ENCODE assay signal across 8 cellular contexts in genomic region chr1:224616761-224617409, GRCh38. TPM values are rescaled to one million over a fixed set of nuclear protein-coding genes. Genes with fewer than 3 reads are reported as not detected.
A peak's percentile ranks its signal among the peaks of the same experiment; 100 is the strongest.
DNase-seq lines count a peak whose midpoint lies in the region; ATAC-seq, FAIRE-seq and TF ChIP-seq lines count a peak whose summit lies in the region.

No MANE protein-coding gene starts in this region.

- H3K23ac ChIP-seq in H1 (ENCODE audit: insufficient read length) = no peak overlapping the region

- TF ChIP-seq POLR2A in H1 (IDR thresholded peaks at IDR 0.05; ENCODE audit: control extremely low read depth in 1 of 2, low read depth in 2 of 2, low read length in 2 of 2) = no peak

- H4K20me1 ChIP-seq in PC-9 (ENCODE audit: insufficient read depth) = peaks cover 16% of the 10 kb centered on the region
- peaks cover 0 to 5% of the 10 kb centered on the region in 2 experiments for H4K20me1 ChIP-seq in H1 (replicated peaks in 1 of 2; ENCODE audit: control insufficient read depth in 1 of 2, insufficient read depth in 2 of 2, low read length in 2 of 2)

- H3K4me2 ChIP-seq in PC-9 (peak overlapping the region; percentile 93), H1 (ENCODE audit: insufficient read depth in 1 of 2, low read depth in 2 of 2, low read length in 2 of 2) (peak overlapping the region; percentile 92 to 96)

- no TSS peak for BruUV-seq in PC-9 (replicated peaks; lab: Mats Ljungman, UMichigan)

- FAIRE-seq in H1 (lab: Jason Lieb, UNC) = no peak

- CTCF ChIA-PET in PC-9 (lab: Charles Lee) = interaction anchor here (0.6 to 0.7 kb wide), 2 partner anchors 9 to 23 kb away, joined by 3 read pairs; no protein-coding TSS in a partner anchor
- CTCF ChIA-PET in H1 (lab: Charles Lee; ENCODE audit: partially characterized antibody) = interaction anchor here (0.7 to 2.4 kb wide), 11 partner anchors 11 to 306 kb away, joined by 3 to 13 read pairs (median 5); no protein-coding TSS in a partner anchor

- TF ChIP-seq CTCF in PC-9 (conservative IDR thresholded peaks at IDR 0.05) = no peak
- no peak for TF ChIP-seq CTCF in H1 (IDR thresholded peaks at IDR 0.05; ENCODE audit: control extremely low read depth in 1 of 3, insufficient read depth in 1 of 3, low read depth in 1 of 3, low read length in 3 of 3)
- TF ChIP-seq CTCF in psoas muscle (IDR thresholded peaks at IDR 0.05) = no peak

- TF ChIP-seq EP300 in H1 (IDR thresholded peaks at IDR 0.05; ENCODE audit: borderline replicate concordance in 1 of 2, low read depth in 2 of 2, low read length in 2 of 2) = no peak

- H2AK5ac ChIP-seq in H1 (ENCODE audit: low read depth, low read length) = 0 out of 2 replicates have a peak overlapping the region, but pooled peaks have one; percentile 2

- peak overlapping the region; percentile 70 for H3K56ac ChIP-seq in H1 (replicated peaks; ENCODE audit: insufficient read length, low read depth, low read length)

- peaks cover 56% of the 10 kb centered on the region for H3K79me2 ChIP-seq in PC-9 (ENCODE audit: low read depth)
- H3K79me2 ChIP-seq in H1 (ENCODE audit: control insufficient read depth in 1 of 2, insufficient read depth in 2 of 2, low read length in 2 of 2) = no peaks in the 10 kb centered on the region

- H2BK15ac ChIP-seq in H1 (ENCODE audit: low read length) = no peak overlapping the region

- H3K27ac ChIP-seq in PC-9 = no peak overlapping the region
- H3K27ac ChIP-seq in H1 (ENCODE audit: low read depth, low read length) = no peak overlapping the region
- H3K27ac ChIP-seq in psoas muscle = no peak overlapping the region

- H2AFZ ChIP-seq in PC-9 = peak overlapping the region; percentile 94
- H2AFZ ChIP-seq in H1 (ENCODE audit: low read length) = peak overlapping the region; percentile 31

- WGBS in H1 (ENCODE audit: extremely low coverage in 1 of 2, insufficient coverage in 1 of 2, insufficient read length in 1 of 2, insufficient replicate concordance in 2 of 2, low coverage in 1 of 2, low lambda C conversion rate in 2 of 2, missing lambda C conversion rate in 1 of 2), 2 experiments = 3% methylated on average over 52 of the region's 52 CpGs; no CpG with 5 or more reads in 1 of the 2 experiments
- WGBS in psoas muscle, 3 donors = 1 to 2% (median 2%) methylated on average over 52 of the region's 52 CpGs

- DNase-seq in PC-9 = no peak
- DNase-seq in H1 (ENCODE audit: low read depth in 1 of 2, low spot score in 2 of 2) = peak in 1 of 2 experiments; percentile 69
- DNase-seq in psoas muscle = no peak
- DNase-seq in A172 (ENCODE audit: low spot score) = no peak
- no peak for DNase-seq in Kasumi-1 (lab: John Stamatoyannopoulos, UW)
- DNase-seq in EL = no peak

- peaks cover 22% of the 10 kb centered on the region for H3K23me2 ChIP-seq in H1 (ENCODE audit: low read depth, low read length)

- POLR2A ChIA-PET in PC-9 (lab: Charles Lee; ENCODE audit: unreplicated experiment) (interaction anchor here (0.8 kb wide), 1 partner anchor 78 kb away, joined by 5 read pairs; no protein-coding TSS in a partner anchor), H1 (lab: Charles Lee; ENCODE audit: partially characterized antibody) (interaction anchor here (0.8 to 3.1 kb wide), 4 partner anchors 9 to 26 kb away, joined by 3 to 17 read pairs (median 5); no protein-coding TSS in a partner anchor)

- intact Hi-C loops in PC-9 (cut with micrococcal nuclease; ENCODE audit: unreplicated experiment) (loop anchor here (1.0 to 5.0 kb wide), 3 partner anchors 20 to 104 kb away; no protein-coding TSS in a partner anchor), psoas muscle (cut with DNase I) (loop anchor here in 1 of 2 donors (10.0 kb wide), 1 partner anchor 102 kb away; no protein-coding TSS in a partner anchor)

- H2BK5ac ChIP-seq in H1 (ENCODE audit: low read depth, low read length) = no peak overlapping the region

- no peak overlapping the region for H3K14ac ChIP-seq in H1 (ENCODE audit: insufficient read length)

- 0 out of 2 replicates have a peak overlapping the region, but pooled peaks have one; percentile 66 for H2BK20ac ChIP-seq in H1 (ENCODE audit: low read length)

- H3K79me1 ChIP-seq in H1 (ENCODE audit: low read depth, low read length) = no peaks in the 10 kb centered on the region

- peak overlapping the region; percentile 87 for H3K4me3 ChIP-seq in PC-9
- H3K4me3 ChIP-seq in H1 (ENCODE audit: extremely low read depth in 1 of 4, insufficient read depth in 2 of 4, low read depth in 3 of 4, low read length in 4 of 4) = peak overlapping the region; percentile 25 to 65 (median 54)
- H3K4me3 ChIP-seq in psoas muscle = peak overlapping the region; percentile 78

- peak overlapping the region; percentile 20 for H4K91ac ChIP-seq in H1 (replicated peaks; ENCODE audit: insufficient read length, low read length)

- peak overlapping the region; percentile 79; the same call in 1 of the 2 replicates for H3K18ac ChIP-seq in H1 (ENCODE audit: extremely low read depth, low read length)

- H3K9ac ChIP-seq in ES-I3 (ENCODE audit: low read depth, low read length) (peak overlapping the region; percentile 64), H1 (replicated peaks in 1 of 4; ENCODE audit: extremely low read depth in 1 of 4, low read depth in 3 of 4, low read length in 3 of 4) (no peak overlapping the region; a peak in 1 of 7 replicates)

- H3F3A ChIP-seq in PC-9 (ENCODE audit: insufficient read depth, low read depth) = peaks cover 11% of the 10 kb centered on the region; the same call in 1 of the 2 replicates

- no peaks in the 10 kb centered on the region for H3K9me2 ChIP-seq in PC-9 (ENCODE audit: insufficient read depth)

- no peak overlapping the region for H2BK120ac ChIP-seq in H1 (replicated peaks; ENCODE audit: low read depth, low read length)

- no peaks in the 10 kb centered on the region; the same call in 1 of the 2 replicates for H3K4me1 ChIP-seq in ES-I3 (ENCODE audit: insufficient read depth, low read length)
- H3K4me1 ChIP-seq in PC-9 (replicated peaks; ENCODE audit: insufficient read depth) = peaks cover 38% of the 10 kb centered on the region
- H3K4me1 ChIP-seq in H1 (replicated peaks in 1 of 4; ENCODE audit: control insufficient read depth in 3 of 4, insufficient read depth in 4 of 4, low read length in 3 of 4) = peaks cover 0 to 15% (median 11%) of the 10 kb centered on the region in 4 experiments; a peak in 6 of 7 replicates
- H3K4me1 ChIP-seq in psoas muscle = peaks cover 10% of the 10 kb centered on the region

- no peaks in the 10 kb centered on the region for H3K36me3 ChIP-seq in ES-I3 (ENCODE audit: insufficient read depth, low read length)
- no peaks in the 10 kb centered on the region for H3K36me3 ChIP-seq in PC-9 (ENCODE audit: low read depth)
- H3K36me3 ChIP-seq in H1 (ENCODE audit: control insufficient read depth in 2 of 4, insufficient read depth in 4 of 4, low read length in 3 of 4) = no peaks in the 10 kb centered on the region
- no peaks in the 10 kb centered on the region for H3K36me3 ChIP-seq in psoas muscle (ENCODE audit: insufficient read depth in 1 of 2, low read depth in 1 of 2)

- peak overlapping the region; percentile 68; the same call in 1 of the 2 replicates for H2BK12ac ChIP-seq in H1 (ENCODE audit: low read depth, low read length)

- no peak overlapping the region for H4K5ac ChIP-seq in H1 (ENCODE audit: insufficient read length, low read depth, low read length)

- no peaks in the 10 kb centered on the region; the same call in 1 of the 2 replicates for H3K9me3 ChIP-seq in ES-I3 (ENCODE audit: control insufficient read depth, insufficient read depth, low read length)
- no peaks in the 10 kb centered on the region for H3K9me3 ChIP-seq in PC-9 (ENCODE audit: insufficient read depth, low read depth)
- peaks cover 3 to 4% of the 10 kb centered on the region in 2 experiments for H3K9me3 ChIP-seq in H1 (ENCODE audit: insufficient read depth in 2 of 2, low read depth in 1 of 2, low read length in 1 of 2)
- H3K9me3 ChIP-seq in psoas muscle = no peaks in the 10 kb centered on the region

- H3K4ac ChIP-seq in H1 (replicated peaks; ENCODE audit: insufficient read length, low read depth, low read length) = no peak overlapping the region

- ATAC-seq in psoas muscle (peak in 1 of 4 donors; percentile 37), HG02885 (IDR thresholded peaks at IDR 0.05; ENCODE audit: poor library complexity, unreplicated experiment) (no peak)

- no peak for TF ChIP-seq RAD21 in H1 (IDR thresholded peaks at IDR 0.05 in 1 of 2, conservative IDR thresholded peaks at IDR 0.05 in 1 of 2; ENCODE audit: low read depth in 2 of 2, low read length in 2 of 2)

- H3K27me3 ChIP-seq in PC-9 (ENCODE audit: insufficient read depth, low read depth) (no peaks in the 10 kb centered on the region), H1 (replicated peaks in 1 of 4; ENCODE audit: control insufficient read depth in 3 of 4, extremely low read depth in 1 of 4, insufficient read depth in 3 of 4, low read length in 3 of 4) (peaks cover 39 to 68% (median 55%) of the 10 kb centered on the region in 4 experiments), psoas muscle (ENCODE audit: insufficient read depth in 3 of 3, low read length in 2 of 3) (peaks cover 0 to 53% (median 14%) of the 10 kb centered on the region in 3 donors)

- 0 out of 2 replicates have a peak overlapping the region, but pooled peaks have one; percentile 77 for H4K8ac ChIP-seq in H1 (ENCODE audit: extremely low read depth, insufficient read depth, low read length)

TF ChIP-seq in H1, 55 proteins besides CTCF, POLR2A, EP300 and RAD21 (continues in another document):
- TF ChIP-seq SRF (IDR thresholded peaks at IDR 0.05; ENCODE audit: low read depth, low read length) = no peak
- no peak; the same call in 1 of the 2 replicates for TF ChIP-seq SUZ12 (IDR thresholded peaks at IDR 0.05; ENCODE audit: low read length)
- no peak for TF ChIP-seq TEAD4 (IDR thresholded peaks at IDR 0.05; ENCODE audit: low read depth, low read length)
- no peak for TF ChIP-seq ASH2L (IDR thresholded peaks at IDR 0.05; ENCODE audit: low read length)
- TF ChIP-seq TCF12 (IDR thresholded peaks at IDR 0.05; ENCODE audit: low read depth, low read length) = no peak

RNA-seq across cellular contexts. Expression of gene CNIH3, which starts 0.8 kb away (rescaled TPM):
- 7.4 and 8.4 TPM in 2 replicates for total RNA-seq in PC-9 (2021)
- 4.4 and 5.6 TPM in 2 replicates for total RNA-seq in H1 (2021; fragmentation: NEBNext Ultra II Directional; extraction: Animal tissue kit (Norgen Biotek cat#: 25700))
- 2.8 and 3.7 TPM in 2 replicates for polyA plus RNA-seq in H1 (2011; rRNA removed)
- 3.0 TPM for polyA plus RNA-seq in H1 (2011; cell fraction: cytosol; rRNA removed)
- polyA plus RNA-seq in H1 (2011; cell fraction: nucleus; rRNA removed) = 3.4 TPM
- 4.1 to 5.5 TPM (median 4.6 TPM) in 4 replicates for polyA plus RNA-seq in H1 (2012, experiment 1 of 2)
- polyA plus RNA-seq in H1 (2012, experiment 2 of 2) = 3.9 TPM
- polyA plus RNA-seq in H1 (2013, experiment 1 of 2) = 3.9 TPM
- 4.7 TPM for polyA plus RNA-seq in H1 (2013, experiment 2 of 2)
- polyA minus RNA-seq in H1 (2011; rRNA and poly(A)+ RNA removed) = 6.8 and 9.8 TPM in 2 replicates
- polyA minus RNA-seq in H1 (2011; cell fraction: cytosol; rRNA and poly(A)+ RNA removed) = 3.7 TPM
- polyA minus RNA-seq in H1 (2011; cell fraction: nucleus; rRNA and poly(A)+ RNA removed) = 9.7 TPM
- 1 to 10 TPM in 3 of 4 donors, under 1 TPM in 1; 0.46 to 1.9 (median 1.3) TPM for total RNA-seq in psoas muscle
- 1 to 10 TPM in 1 of 3 donors, under 1 TPM in 2; 0.39 to 1.8 (median 0.42) TPM for polyA plus RNA-seq in psoas muscle
- 12.8 and 15.4 TPM in 2 replicates for total RNA-seq in A172 (2014; rRNA removed; shearing (Covaris generic))
